ENCODE assay signal across 17 cellular contexts in the genomic region with DNA sequence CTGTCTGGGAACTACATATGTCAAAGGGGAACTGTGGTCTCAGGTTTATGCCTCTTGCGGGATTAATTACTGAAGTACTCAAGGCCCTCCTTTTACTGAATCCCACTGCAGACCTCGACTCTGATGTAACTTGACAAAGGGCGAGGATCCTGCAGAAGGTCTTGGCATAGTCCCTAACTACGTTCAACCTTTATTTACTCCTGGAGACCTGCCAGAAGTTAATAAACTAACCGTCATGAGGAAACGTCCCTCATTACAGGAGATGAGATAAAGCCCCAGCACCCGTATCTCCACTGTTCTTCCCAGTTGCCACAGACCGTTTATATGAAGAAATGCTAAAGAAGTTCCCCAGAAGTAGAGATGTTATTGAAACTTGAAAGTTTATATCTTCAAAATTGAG.
A peak's percentile ranks its signal among the peaks of the same experiment; 100 is the strongest.
DNase-seq lines count a peak whose midpoint lies in the region; ATAC-seq, FAIRE-seq and TF ChIP-seq lines count a peak whose summit lies in the region.
"Had no signal": no experiment of that assay in that cellular context is flagged by ENCODE, and none has a peak within 500 bp of the region (broad histone marks: within the 10 kb centered on the region; RNA-seq: fewer than 3 reads in every experiment).

No MANE protein-coding gene starts in this region.

- H3K36me3 ChIP-seq in heart left ventricle (peaks cover 0 to 45% (median 19%) of the 10 kb centered on the region in 9 donors), OCI-LY3 (replicated peaks; ENCODE audit: low read depth, low read length) (peaks cover 38% of the 10 kb centered on the region), lower lobe of right lung (peaks cover 21% of the 10 kb centered on the region), upper lobe of left lung (peaks cover 0 to 21% (median 0%) of the 10 kb centered on the region in 4 donors)

- no peak for TF ChIP-seq CTCF in heart left ventricle (IDR thresholded peaks at IDR 0.05)
- TF ChIP-seq CTCF in OCI-LY3 (IDR thresholded peaks at IDR 0.05; ENCODE audit: low read depth, low read length): no peak
- no peak for TF ChIP-seq CTCF in lower lobe of right lung (IDR thresholded peaks at IDR 0.05)
- TF ChIP-seq CTCF in upper lobe of left lung (IDR thresholded peaks at IDR 0.05): no peak

- no peaks in the 10 kb centered on the region for H4K20me1 ChIP-seq in OCI-LY3 (ENCODE audit: insufficient read depth, low read length)

- peaks cover 20% of the 10 kb centered on the region for H3K79me2 ChIP-seq in OCI-LY3 (ENCODE audit: low read length)

- no peak for TF ChIP-seq EP300 in upper lobe of left lung (IDR thresholded peaks at IDR 0.05)

- H3K4me3 ChIP-seq in heart left ventricle (no peak overlapping the region), OCI-LY3 (ENCODE audit: low read length) (no peak overlapping the region), lower lobe of right lung (no peak overlapping the region), upper lobe of left lung (no peak overlapping the region)
- H3K4me3 ChIP-seq: suprapubic skin had no signal

- FAIRE-seq in frontal cortex (lab: Jason Lieb, UNC) (no peak), HTR-8/SVneo (lab: Jason Lieb, UNC) (no peak)
- FAIRE-seq: GM18507 had no signal

- no peak for TF ChIP-seq POLR2A in heart left ventricle (IDR thresholded peaks at IDR 0.05)
- TF ChIP-seq POLR2A in upper lobe of left lung (IDR thresholded peaks at IDR 0.05): no peak

- no peak overlapping the region; the same call in 1 of the 2 replicates for H3K9ac ChIP-seq in OCI-LY3 (ENCODE audit: low read length)

- ATAC-seq in heart left ventricle (peak in 1 of 4 donors; percentile 28), lower lobe of right lung (no peak), upper lobe of left lung (ENCODE audit: low FRiP score in 2 of 2) (no peak)
- ATAC-seq: T-cell had no signal

- H3K27ac ChIP-seq in heart left ventricle (peak overlapping the region in 7 of 12 donors; percentile 45 to 96 (median 79)), OCI-LY3 (ENCODE audit: low read length) (no peak overlapping the region; the same call in 1 of the 2 replicates), lower lobe of right lung (peak overlapping the region; percentile 78), upper lobe of left lung (peak overlapping the region in 3 of 4 donors; percentile 60 to 78 (median 78))

- intact Hi-C loops in heart left ventricle (cut with DNase I): no loop called here
- intact Hi-C loops in cardiac septum (cut with DNase I): no loop called here
- intact Hi-C loops in lower lobe of right lung (cut with DNase I): no loop called here

- peak overlapping the region; percentile 27 for H3K4me2 ChIP-seq in OCI-LY3 (ENCODE audit: low read length)

- H2AFZ ChIP-seq in OCI-LY3 (ENCODE audit: low read depth, low read length): no peak overlapping the region

- 35 to 48% (median 38%) methylated on average over 8 of the region's 8 CpGs for whole genome bisulfite sequencing in heart left ventricle, 4 donors
- WGBS in upper lobe of left lung, 2 donors: 29 to 57% methylated on average over 8 of the region's 8 CpGs

- H3K4me1 ChIP-seq in heart left ventricle (peaks cover 0 to 60% (median 36%) of the 10 kb centered on the region in 12 donors), OCI-LY3 (ENCODE audit: low read length) (peaks cover 49% of the 10 kb centered on the region), lower lobe of right lung (peaks cover 57% of the 10 kb centered on the region), upper lobe of left lung (peaks cover 41 to 51% (median 49%) of the 10 kb centered on the region in 4 donors)

- H3K27me3 ChIP-seq in heart left ventricle: no peaks in the 10 kb centered on the region
- no peaks in the 10 kb centered on the region for H3K27me3 ChIP-seq in OCI-LY3 (ENCODE audit: low read depth, low read length)
- H3K27me3 ChIP-seq in lower lobe of right lung (ENCODE audit: low read depth): no peaks in the 10 kb centered on the region
- H3K27me3 ChIP-seq in upper lobe of left lung: no peaks in the 10 kb centered on the region
- H3K27me3 ChIP-seq: suprapubic skin had no signal

- no peaks in the 10 kb centered on the region for H3K9me3 ChIP-seq in heart left ventricle
- no peaks in the 10 kb centered on the region for H3K9me3 ChIP-seq in OCI-LY3 (ENCODE audit: insufficient read depth, low read length)
- H3K9me3 ChIP-seq in lower lobe of right lung: no peaks in the 10 kb centered on the region
- H3K9me3 ChIP-seq in upper lobe of left lung: no peaks in the 10 kb centered on the region
- H3K9me3 ChIP-seq: suprapubic skin had no signal

- DNase-seq in heart left ventricle (no peak), cardiac septum (ENCODE audit: low spot score) (no peak), lower lobe of right lung (no peak), upper lobe of left lung (no peak), KG1 (lab: John Stamatoyannopoulos, UW) (no peak), frontal cortex (ENCODE audit: low spot score in 2 of 2) (no peak), HTR-8/SVneo (ENCODE audit: insufficient read length, low spot score) (no peak)
- DNase-seq: activated CD4-positive, alpha-beta memory T cell treated with anti-CD3 and anti-CD28 coated beads for 36 hours; activated naive CD8-positive, alpha-beta T cell treated with anti-CD3 and anti-CD28 coated beads, Interleukin-2, amount 10 ng/mL, durations not matched to agents 7 days and 5 days; EL; kidney glomerular epithelial cell; nucleus accumbens; stimulated activated CD4-positive, alpha-beta T cell treated with anti-CD3 and anti-CD28 coated beads, Interleukin-4, amount 100 ng/mL, for 4 hours; T-cell had no signal
